In genomic region chr14:21631084-21631483, GRCh38 we compare ENCODE assay signal across 22 cellular contexts. TPM values are rescaled to one million over a fixed set of nuclear protein-coding genes. Genes with fewer than 3 reads are reported as not detected.
DNase-seq lines count a peak whose midpoint lies in the region; ATAC-seq, FAIRE-seq and TF ChIP-seq lines count a peak whose summit lies in the region.
"Had no signal": no experiment of that assay in that cellular context is flagged by ENCODE, and none has a peak within 500 bp of the region (broad histone marks: within the 10 kb centered on the region; RNA-seq: fewer than 3 reads in every experiment).

No MANE protein-coding gene starts in this region.

- FAIRE-seq in bronchial epithelial cell (lab: Jason Lieb, UNC), result peak; percentile 40
- FAIRE-seq: G401.6, GM12892 had no signal

- POLR2A ChIA-PET in MCF 10A (lab: Yijun Ruan, JAX), result no interaction called here

- intact Hi-C loops in MCF 10A (cut with micrococcal nuclease), result no loop called here

- no peak overlapping the region for H3K27ac Mint-ChIP-seq in MCF 10A (ENCODE audit: low read depth, unreplicated experiment)
- H3K27ac Mint-ChIP-seq: CD14-positive monocyte, HFFc6 had no signal

- no peaks in the 10 kb centered on the region for H3K9me3 Mint-ChIP-seq in MCF 10A (ENCODE audit: unreplicated experiment)

- in situ Hi-C loops in T47D (cut with HindIII; ENCODE audit: low pct_unique_long_range_greater_than_20kb, low sequenced_read_pairs), result no loop called here

- H3K27me3 Mint-ChIP-seq in MCF 10A (ENCODE audit: insufficient read depth, unreplicated experiment), result peaks cover 49% of the 10 kb centered on the region

- no TSS peak for BruUV-seq in MCF 10A (replicated peaks; lab: Mats Ljungman, UMichigan)

- H3K27me3 ChIP-seq in bronchial epithelial cell (ENCODE audit: control insufficient read depth, insufficient read depth, low read length), result no peaks in the 10 kb centered on the region

- H3K36me3 ChIP-seq in bronchial epithelial cell (ENCODE audit: control insufficient read depth, insufficient read depth, low read length), result no peaks in the 10 kb centered on the region

- ATAC-seq in GM18867 (IDR thresholded peaks at IDR 0.05; ENCODE audit: unreplicated experiment), result no peak
- ATAC-seq in GM21381 (IDR thresholded peaks at IDR 0.05; ENCODE audit: unreplicated experiment), result no peak
- no peak for ATAC-seq in HG03025 (IDR thresholded peaks at IDR 0.05; ENCODE audit: low FRiP score, unreplicated experiment)

- CTCF ChIA-PET in MCF 10A (lab: Yijun Ruan, JAX), result no interaction called here

- H3K4me3 ChIP-seq in bronchial epithelial cell (ENCODE audit: low read depth, low read length), result no peak overlapping the region

- DNase-seq in T47D (ENCODE audit: low read depth in 1 of 2, low spot score in 1 of 2), result peak; percentile 38 to 94
- DNase-seq in MCF 10A (ENCODE audit: unreplicated experiment), result no peak
- DNase-seq in NCI-H345 treated with DMSO at 0.1 percent for 48 hours (lab: John Stamatoyannopoulos, UW; ENCODE audit: unreplicated experiment), result peak; percentile 69
- peak; percentile 86 for DNase-seq in bronchial epithelial cell (ENCODE audit: low read depth)
- peak; percentile 6 for DNase-seq in renal cortical epithelial cell (ENCODE audit: low read depth)
- DNase-seq: DMS79 treated with DMSO at 0.1 percent for 48 hours, GOT3, HFFc6, Kasumi-1, MV-4-11, NCI-H1417 treated with DMSO at 0.1 percent for 48 hours, NCI-H2107, NCI-H226 had no signal

- no peaks in the 10 kb centered on the region for H3K4me1 Mint-ChIP-seq in MCF 10A (ENCODE audit: insufficient read depth, unreplicated experiment)
- H3K4me1 Mint-ChIP-seq: CD14-positive monocyte had no signal

- no peak for TF ChIP-seq CTCF in MCF 10A (IDR thresholded peaks at IDR 0.05; ENCODE audit: unreplicated experiment)
- TF ChIP-seq CTCF in bronchial epithelial cell (IDR thresholded peaks at IDR 0.05; ENCODE audit: insufficient read depth, low read length, severe bottlenecking), result no peak

- no peaks in the 10 kb centered on the region for H3K36me3 Mint-ChIP-seq in MCF 10A (ENCODE audit: insufficient read depth, unreplicated experiment)
- H3K36me3 Mint-ChIP-seq: CD14-positive monocyte had no signal

- no peak overlapping the region for H3K4me3 Mint-ChIP-seq in MCF 10A (ENCODE audit: unreplicated experiment)
- H3K4me3 Mint-ChIP-seq: CD14-positive monocyte, HFFc6 had no signal

RNA-seq across cellular contexts. Expression of gene OR10G2, which starts 3.7 kb away (rescaled TPM):
- total RNA-seq in MCF 10A (2022), result not detected in 2 replicates
- total RNA-seq in bronchial epithelial cell, result not detected in 2 replicates
- total RNA-seq in renal cortical epithelial cell, result not detected in 2 replicates
- total RNA-seq: Caco-2, HFFc6, SK-MEL-5 had no signal

RNA-seq across cellular contexts. Expression of gene OR4E2, which starts 22.6 kb away (rescaled TPM):
- not detected in 2 replicates for total RNA-seq in MCF 10A (2022)
- not detected in 2 replicates for total RNA-seq in bronchial epithelial cell
- total RNA-seq in renal cortical epithelial cell, result not detected in 2 replicates
- total RNA-seq: Caco-2, HFFc6, SK-MEL-5 had no signal

RNA-seq across cellular contexts. Expression of gene OR4E1, which starts 42.5 kb away (rescaled TPM):
- total RNA-seq in MCF 10A (2022) (not detected in 2 replicates), bronchial epithelial cell (under 0.01 TPM in 1 of 2 replicates, not detected in the other), renal cortical epithelial cell (not detected in 2 replicates)
- total RNA-seq: A673, Caco-2, HFFc6, SK-MEL-5 had no signal

RNA-seq across cellular contexts. Expression of gene OR10G3, which starts 51.2 kb away (rescaled TPM):
- total RNA-seq in MCF 10A (2022) (not detected in 2 replicates), bronchial epithelial cell (not detected in 2 replicates), renal cortical epithelial cell (not detected in 2 replicates)
- total RNA-seq: A673, Caco-2, HFFc6, SK-MEL-5 had no signal
